8 cellular contexts compared by ENCODE assay signal in the genomic region with DNA sequence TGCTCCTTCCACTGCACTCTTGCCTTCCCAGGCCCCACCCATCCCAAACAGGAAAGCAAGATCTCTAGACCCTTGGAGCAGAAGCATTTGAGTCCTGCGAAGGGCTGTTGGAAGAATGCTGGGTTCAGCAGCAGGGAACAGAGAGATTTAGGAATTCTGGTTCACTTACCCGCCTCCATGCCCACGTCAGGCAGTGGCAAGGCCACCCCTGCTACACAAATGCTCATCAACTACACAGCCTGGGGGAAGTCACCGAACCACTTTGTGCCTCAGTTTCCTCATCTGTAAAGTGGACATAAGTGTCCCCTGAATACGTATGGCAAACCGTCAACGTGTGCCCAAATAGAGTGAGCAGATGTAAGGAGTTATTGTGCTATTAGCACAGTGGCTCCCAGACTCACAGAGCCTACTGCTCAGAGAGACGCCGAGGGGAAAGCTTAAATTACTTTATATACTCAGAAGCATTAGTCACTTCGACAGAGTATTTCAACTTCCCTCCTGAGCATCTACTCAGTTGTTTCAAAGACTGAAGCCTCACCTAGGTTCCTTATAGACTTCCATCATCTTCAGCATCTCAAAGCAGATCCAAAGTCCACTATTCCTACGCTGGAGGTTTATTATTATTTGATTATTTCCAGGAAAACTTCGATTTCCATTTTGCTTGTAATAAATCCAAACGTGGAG. TPM values are rescaled to one million over a fixed set of nuclear protein-coding genes. Genes with fewer than 3 reads are reported as not detected.
DNase-seq lines count a peak whose midpoint lies in the region; ATAC-seq and TF ChIP-seq lines count a peak whose summit lies in the region.

No MANE protein-coding gene starts in this region.

- no peaks in the 10 kb centered on the region for H4K20me1 ChIP-seq in KMS-11 (ENCODE audit: insufficient read depth)

- peak overlapping the region in 1 of 7 donors; percentile 37 for H3K27ac Mint-ChIP-seq in CD14-positive monocyte
- H3K27ac Mint-ChIP-seq in naive thymus-derived CD4-positive, alpha-beta T cell, result peak overlapping the region in 1 of 9 donors; percentile 74

- DNase-seq in CD14-positive monocyte (ENCODE audit: low spot score), result no peak
- DNase-seq in cerebellum (ENCODE audit: low spot score), result peak; percentile 19
- no peak for DNase-seq in naive thymus-derived CD4-positive, alpha-beta T cell
- DNase-seq in NK-92 treated with Interleukin-12 subunit alpha and Interleukin-12 subunit beta, amount 100 ng/mL, for 24 hours (lab: John Stamatoyannopoulos, UW), result no peak
- no peak for DNase-seq in activated effector memory CD4-positive, alpha-beta T cell treated with Interleukin-2 at 50 U/mL for 16 hours
- no peak for DNase-seq in OCI-M2 (lab: John Stamatoyannopoulos, UW; ENCODE audit: unreplicated experiment)

- no peak overlapping the region; the same call in 1 of the 2 replicates for H3K9ac ChIP-seq in KMS-11

- peak overlapping the region; percentile 72 to 83 for H3K4me3 Mint-ChIP-seq in CD14-positive monocyte
- peak overlapping the region in 8 of 10 donors; percentile 64 to 86 (median 77) for H3K4me3 Mint-ChIP-seq in naive thymus-derived CD4-positive, alpha-beta T cell

- peak overlapping the region; percentile 44; the same call in 1 of the 2 replicates for H2AFZ ChIP-seq in KMS-11 (ENCODE audit: low read depth)

- POLR2A ChIA-PET in naive thymus-derived CD4-positive, alpha-beta T cell (lab: Charles Lee), result no interaction called here

- peaks cover 29% of the 10 kb centered on the region for H3K4me1 ChIP-seq in KMS-11 (ENCODE audit: low read depth, poor library complexity, severe bottlenecking)
- H3K4me1 ChIP-seq in naive thymus-derived CD4-positive, alpha-beta T cell (ENCODE audit: control insufficient read depth in 2 of 2, insufficient read depth in 2 of 2, low read length in 2 of 2), result peaks cover 0 to 4% of the 10 kb centered on the region in 2 donors

- H3K27ac ChIP-seq in KMS-11, result no peak overlapping the region
- H3K27ac ChIP-seq in naive thymus-derived CD4-positive, alpha-beta T cell (ENCODE audit: low read depth, low read length), result no peak overlapping the region

- H3K36me3 ChIP-seq in KMS-11 (ENCODE audit: insufficient read depth), result no peaks in the 10 kb centered on the region
- no peaks in the 10 kb centered on the region for H3K36me3 ChIP-seq in naive thymus-derived CD4-positive, alpha-beta T cell (ENCODE audit: control insufficient read depth in 2 of 3, insufficient read depth in 3 of 3, low read length in 3 of 3)

- H3K4me1 Mint-ChIP-seq in CD14-positive monocyte, result peaks cover 3% of the 10 kb centered on the region
- H3K4me1 Mint-ChIP-seq in naive thymus-derived CD4-positive, alpha-beta T cell, result peaks cover 0 to 6% (median 0%) of the 10 kb centered on the region in 7 donors

- peak overlapping the region; percentile 85 for H3K4me2 ChIP-seq in KMS-11

- peaks cover 0 to 10% (median 2%) of the 10 kb centered on the region in 7 donors for H3K9me3 Mint-ChIP-seq in CD14-positive monocyte
- H3K9me3 Mint-ChIP-seq in naive thymus-derived CD4-positive, alpha-beta T cell, result no peaks in the 10 kb centered on the region

- no peaks in the 10 kb centered on the region for H3K79me2 ChIP-seq in KMS-11 (ENCODE audit: insufficient read depth, low read depth)

- H3K36me3 Mint-ChIP-seq in CD14-positive monocyte, result no peaks in the 10 kb centered on the region
- peaks cover 0 to 5% (median 0%) of the 10 kb centered on the region in 5 donors for H3K36me3 Mint-ChIP-seq in naive thymus-derived CD4-positive, alpha-beta T cell

- ATAC-seq in naive thymus-derived CD4-positive, alpha-beta T cell, result no peak
- ATAC-seq in GM18858 (IDR thresholded peaks at IDR 0.05; ENCODE audit: unreplicated experiment), result no peak

- H3K9me3 ChIP-seq in naive thymus-derived CD4-positive, alpha-beta T cell (ENCODE audit: control insufficient read depth in 2 of 3, low read length in 3 of 3), result no peaks in the 10 kb centered on the region

- peaks cover 7% of the 10 kb centered on the region for H3K27me3 ChIP-seq in KMS-11 (ENCODE audit: insufficient read depth, low read depth)
- H3K27me3 ChIP-seq in naive thymus-derived CD4-positive, alpha-beta T cell (ENCODE audit: control insufficient read depth in 2 of 2, insufficient read depth in 2 of 2, low read length in 2 of 2), result peaks cover 0 to 7% of the 10 kb centered on the region in 2 donors

- CTCF ChIA-PET in naive thymus-derived CD4-positive, alpha-beta T cell (lab: Charles Lee), result no interaction called here

- no peak overlapping the region for H3K4me3 ChIP-seq in KMS-11 (IDR thresholded peaks at IDR 0.05; ENCODE audit: insufficient read depth, low read depth, low read length)
- H3K4me3 ChIP-seq in naive thymus-derived CD4-positive, alpha-beta T cell (ENCODE audit: low read length), result peak overlapping the region; percentile 24

- TF ChIP-seq CTCF in CD14-positive monocyte (IDR thresholded peaks at IDR 0.05), result no peak
- no peak for TF ChIP-seq CTCF in KMS-11 (conservative IDR thresholded peaks at IDR 0.05; ENCODE audit: low read depth, low read length)

- intact Hi-C loops in CD14-positive monocyte (cut with micrococcal nuclease), result no loop called here
- intact Hi-C loops in naive thymus-derived CD4-positive, alpha-beta T cell (cut with micrococcal nuclease), result loop anchor here in 1 of 2 donors (2.0 kb wide), 1 partner anchor 35 kb away; a partner anchor contains a TSS

- H3K27me3 Mint-ChIP-seq in CD14-positive monocyte (ENCODE audit: low read depth in 3 of 3), result peaks cover 7 to 17% (median 12%) of the 10 kb centered on the region in 3 donors
- H3K27me3 Mint-ChIP-seq in naive thymus-derived CD4-positive, alpha-beta T cell, result peaks cover 0 to 23% (median 4%) of the 10 kb centered on the region in 5 donors

RNA-seq across cellular contexts. Expression of a gene that starts 0.9 kb away (rescaled TPM):
- 1 to 10 TPM in 1 of 2 donors, under 1 TPM in 1; 0.92 to 1.6 TPM for polyA plus RNA-seq in CD14-positive monocyte
- 53.0 TPM for total RNA-seq in cerebellum
- 10 to 100 TPM in 1 of 5 experiments, 1 to 10 TPM in 4; 3.8 to 29.1 (median 6.6) TPM for total RNA-seq in naive thymus-derived CD4-positive, alpha-beta T cell
- 1 to 10 TPM; 3.8 to 4.8 TPM for polyA plus RNA-seq in naive thymus-derived CD4-positive, alpha-beta T cell

RNA-seq across cellular contexts. Expression of a gene that starts 34.4 kb away (rescaled TPM):
- polyA plus RNA-seq in CD14-positive monocyte, result 10 to 100 TPM; 27.7 to 39.9 TPM
- total RNA-seq in cerebellum, result 25.2 TPM
- total RNA-seq in naive thymus-derived CD4-positive, alpha-beta T cell, result 10 to 100 TPM; 14.2 to 27.7 (median 18.7) TPM
- polyA plus RNA-seq in naive thymus-derived CD4-positive, alpha-beta T cell, result 10 to 100 TPM; 28.0 to 33.4 TPM

RNA-seq across cellular contexts. Expression of a gene that starts 59.8 kb away (rescaled TPM):
- 10 to 100 TPM; 25.7 to 32.1 TPM for polyA plus RNA-seq in CD14-positive monocyte
- total RNA-seq in cerebellum, result 21.5 TPM
- 10 to 100 TPM; 12.1 to 47.2 (median 28.9) TPM for total RNA-seq in naive thymus-derived CD4-positive, alpha-beta T cell
- 10 to 100 TPM; 46.1 to 82.3 TPM for polyA plus RNA-seq in naive thymus-derived CD4-positive, alpha-beta T cell
